8 cellular contexts compared by ENCODE assay signal in the genomic region with DNA sequence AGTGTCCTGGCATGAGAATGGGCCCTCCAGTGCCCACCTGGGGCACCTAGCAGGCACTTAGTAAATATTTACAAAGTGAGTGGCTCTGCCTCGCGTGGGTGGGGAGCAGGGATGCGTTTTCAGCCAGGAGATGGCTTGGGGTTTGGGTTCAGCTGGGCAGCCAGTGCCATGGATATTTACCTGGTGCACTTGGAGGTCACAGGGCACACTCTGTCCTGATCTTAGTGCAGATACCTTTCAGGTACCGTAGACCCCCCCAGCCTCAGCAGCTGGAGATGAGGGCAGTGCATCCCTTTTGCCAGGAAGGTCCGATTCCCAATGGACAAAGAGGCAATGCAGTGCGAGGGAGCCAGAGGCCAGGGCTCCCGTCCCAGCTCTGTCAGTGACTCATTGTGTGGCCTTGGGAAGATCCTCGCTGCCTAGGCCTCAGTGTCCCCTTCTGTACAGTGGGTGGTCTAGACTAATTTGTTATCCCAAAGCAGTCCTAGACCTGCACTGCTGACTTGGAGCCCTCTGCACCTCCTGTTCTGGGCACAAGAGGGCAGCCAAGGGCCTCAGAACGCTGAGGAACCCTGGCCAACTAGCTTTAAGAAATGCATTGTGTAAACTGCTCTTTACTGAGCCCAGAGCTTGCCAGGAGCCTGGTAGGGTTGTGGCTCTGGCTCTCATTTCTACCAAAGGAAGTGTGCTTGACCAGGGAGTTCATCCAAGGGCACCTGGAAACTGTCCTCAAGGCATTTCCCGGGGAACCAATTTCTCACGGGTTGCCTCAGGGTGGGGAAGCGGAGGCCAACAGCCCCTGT. TPM values are rescaled to one million over a fixed set of nuclear protein-coding genes. Genes with fewer than 3 reads are reported as not detected.
DNase-seq lines count a peak whose midpoint lies in the region; FAIRE-seq and TF ChIP-seq lines count a peak whose summit lies in the region.

No MANE protein-coding gene starts in this region.

- no peak for TF ChIP-seq POLR2A in Peyer's patch (IDR thresholded peaks at IDR 0.05)

- H3K27me3 Mint-ChIP-seq in activated T-helper 1 cell treated with anti-CD3 and anti-CD28 coated beads, Interleukin-12 subunit alpha, Interleukin-12 subunit beta, Interleukin-2, Interleukin-4 antibody, amounts not matched to agents 30 ng/mL and 10 ng/mL and 1 ng/mL, durations not matched to agents 14 hours and 24 hours and 36 hours (ENCODE audit: insufficient read depth) = no peaks in the 10 kb centered on the region

- intact Hi-C loops in activated T-helper 1 cell treated with anti-CD3 and anti-CD28 coated beads, Interleukin-12 subunit alpha, Interleukin-12 subunit beta, Interleukin-2, Interleukin-4 antibody, amounts not matched to agents 30 ng/mL and 10 ng/mL and 1 ng/mL, durations not matched to agents 14 hours and 24 hours and 36 hours (cut with micrococcal nuclease) = loop anchor here (1.0 to 2.0 kb wide), 2 partner anchors 152 to 383 kb away; no protein-coding TSS in a partner anchor

- H3K4me3 ChIP-seq in Peyer's patch (no peak overlapping the region), fibroblast of pulmonary artery (replicated peaks; ENCODE audit: low read depth, low read length) (no peak overlapping the region), neutrophil (ENCODE audit: low read depth in 1 of 2, low read length in 1 of 2) (no peak overlapping the region)

- no peaks in the 10 kb centered on the region for H3K9me3 Mint-ChIP-seq in activated T-helper 1 cell treated with anti-CD3 and anti-CD28 coated beads, Interleukin-12 subunit alpha, Interleukin-12 subunit beta, Interleukin-2, Interleukin-4 antibody, amounts not matched to agents 30 ng/mL and 10 ng/mL and 1 ng/mL, durations not matched to agents 14 hours and 24 hours and 36 hours

- no peaks in the 10 kb centered on the region for H3K36me3 Mint-ChIP-seq in activated T-helper 1 cell treated with anti-CD3 and anti-CD28 coated beads, Interleukin-12 subunit alpha, Interleukin-12 subunit beta, Interleukin-2, Interleukin-4 antibody, amounts not matched to agents 30 ng/mL and 10 ng/mL and 1 ng/mL, durations not matched to agents 14 hours and 24 hours and 36 hours (ENCODE audit: low read depth)

- TF ChIP-seq CTCF in Peyer's patch (IDR thresholded peaks at IDR 0.05) (peak; percentile 58 to 92 (median 86)), fibroblast of pulmonary artery (IDR thresholded peaks at IDR 0.05; ENCODE audit: low read length, missing control alignments) (peak; percentile 99), neutrophil (IDR thresholded peaks at IDR 0.05) (peak; percentile 41)

- H3K4me1 ChIP-seq in Peyer's patch (no peaks in the 10 kb centered on the region), neutrophil (ENCODE audit: control insufficient read depth in 1 of 2, insufficient read depth in 1 of 2, low read depth in 1 of 2, low read length in 1 of 2) (no peaks in the 10 kb centered on the region)

- H3K27ac Mint-ChIP-seq in activated T-helper 1 cell treated with anti-CD3 and anti-CD28 coated beads, Interleukin-12 subunit alpha, Interleukin-12 subunit beta, Interleukin-2, Interleukin-4 antibody, amounts not matched to agents 30 ng/mL and 10 ng/mL and 1 ng/mL, durations not matched to agents 14 hours and 24 hours and 36 hours = no peak overlapping the region

- H3K27me3 ChIP-seq in Peyer's patch (no peaks in the 10 kb centered on the region), neutrophil (no peaks in the 10 kb centered on the region)

- H3K9me3 ChIP-seq in Peyer's patch = no peaks in the 10 kb centered on the region
- no peaks in the 10 kb centered on the region for H3K9me3 ChIP-seq in neutrophil

- H3K4me3 Mint-ChIP-seq in activated T-helper 1 cell treated with anti-CD3 and anti-CD28 coated beads, Interleukin-12 subunit alpha, Interleukin-12 subunit beta, Interleukin-2, Interleukin-4 antibody, amounts not matched to agents 30 ng/mL and 10 ng/mL and 1 ng/mL, durations not matched to agents 14 hours and 24 hours and 36 hours = no peak overlapping the region

- DNase-seq in Ammon's horn (ENCODE audit: low spot score) (peak; percentile 94), GM19239 (ENCODE audit: insufficient read length, low spot score) (peak; percentile 54), HT1080 (ENCODE audit: low read depth) (peak; percentile 61), Peyer's patch (peak; percentile 52 to 88 (median 78)), fibroblast of pulmonary artery (ENCODE audit: low read depth) (peak; percentile 89), substantia nigra (lab: John Stamatoyannopoulos, UW) (peak in 46 of 49 donors; percentile 32 to 91 (median 74))
- peak; percentile 60 for DNase-seq in activated T-helper 1 cell treated with anti-CD3 and anti-CD28 coated beads, Interleukin-12 subunit alpha, Interleukin-12 subunit beta, Interleukin-2, Interleukin-4 antibody, amounts not matched to agents 30 ng/mL and 10 ng/mL and 1 ng/mL, durations not matched to agents 14 hours and 24 hours and 36 hours (ENCODE audit: low spot score)

- H3K27ac ChIP-seq in Peyer's patch (no peak overlapping the region), neutrophil (no peak overlapping the region), substantia nigra (ENCODE audit: low read depth, low read length, poor library complexity, severe bottlenecking) (peak overlapping the region; percentile 92)

- peak; percentile 64 for FAIRE-seq in GM19239 (lab: Jason Lieb, UNC)

- no peaks in the 10 kb centered on the region for H3K4me1 Mint-ChIP-seq in activated T-helper 1 cell treated with anti-CD3 and anti-CD28 coated beads, Interleukin-12 subunit alpha, Interleukin-12 subunit beta, Interleukin-2, Interleukin-4 antibody, amounts not matched to agents 30 ng/mL and 10 ng/mL and 1 ng/mL, durations not matched to agents 14 hours and 24 hours and 36 hours (ENCODE audit: low read depth)

- H3K36me3 ChIP-seq in Peyer's patch (peaks cover 0 to 16% (median 0%) of the 10 kb centered on the region in 3 donors), neutrophil (no peaks in the 10 kb centered on the region)

RNA-seq across cellular contexts. Expression of gene HDAC11, which starts 16.0 kb away (rescaled TPM):
- 1.7 and 2.6 TPM in 2 replicates for total RNA-seq in HT1080 (2014; rRNA removed; shearing (Covaris generic))
- polyA plus RNA-seq in HT1080 (2015; cell fraction: cytosol; rRNA removed) = 4.0 and 6.2 TPM in 2 replicates
- polyA plus RNA-seq in HT1080 (2015; cell fraction: nucleus; rRNA removed) = 3.4 and 4.6 TPM in 2 replicates
- total RNA-seq in Peyer's patch = 10 to 100 TPM; 17.7 to 28.5 (median 21.3) TPM
- total RNA-seq in activated T-helper 1 cell treated with anti-CD3 and anti-CD28 coated beads, Interleukin-12 subunit alpha, Interleukin-12 subunit beta, Interleukin-2, Interleukin-4 antibody, amounts not matched to agents 30 ng/mL and 10 ng/mL and 1 ng/mL, durations not matched to agents 14 hours and 24 hours and 36 hours = 1.4 and 2.0 TPM in 2 replicates

RNA-seq across cellular contexts. Expression of gene FBLN2, which starts 52.8 kb away (rescaled TPM):
- total RNA-seq in HT1080 (2014; rRNA removed; shearing (Covaris generic)) = 0.03 and 0.05 TPM in 2 replicates
- polyA plus RNA-seq in HT1080 (2015; cell fraction: cytosol; rRNA removed) = 0.08 and 0.21 TPM in 2 replicates
- polyA plus RNA-seq in HT1080 (2015; cell fraction: nucleus; rRNA removed) = 0.37 and 0.49 TPM in 2 replicates
- 10 to 100 TPM; 20.6 to 51.2 (median 32.8) TPM for total RNA-seq in Peyer's patch
- total RNA-seq in activated T-helper 1 cell treated with anti-CD3 and anti-CD28 coated beads, Interleukin-12 subunit alpha, Interleukin-12 subunit beta, Interleukin-2, Interleukin-4 antibody, amounts not matched to agents 30 ng/mL and 10 ng/mL and 1 ng/mL, durations not matched to agents 14 hours and 24 hours and 36 hours = not detected in 2 replicates

Comparison
In these comparisons a context has a peak if more than half of its experiments do, and no peak if none do; other contexts are left out.
1. CTCF ChIP-seq: peak in every context shown above with its lines; median percentile 99 in fibroblast of pulmonary artery; 86 in Peyer's patch; 41 in neutrophil.
2. RNA of gene FBLN2, which starts 52.8 kb away (total RNA-seq): 20.6 to 51.2 TPM in Peyer's patch; 0.03 to 0.05 TPM in HT1080 and not detected in activated T-helper 1 cell treated with anti-CD3 and anti-CD28 coated beads, Interleukin-12 subunit alpha, Interleukin-12 subunit beta, Interleukin-2, Interleukin-4 antibody, amounts not matched to agents 30 ng/mL and 10 ng/mL and 1 ng/mL, durations not matched to agents 14 hours and 24 hours and 36 hours; every median in the first group is over 10 times any median in the second.
3. Peak in every context shown above with its lines, with median percentiles within 50 percentile points of each other: DNase-seq.